2 cellular contexts compared by ENCODE assay signal in the genomic region with DNA sequence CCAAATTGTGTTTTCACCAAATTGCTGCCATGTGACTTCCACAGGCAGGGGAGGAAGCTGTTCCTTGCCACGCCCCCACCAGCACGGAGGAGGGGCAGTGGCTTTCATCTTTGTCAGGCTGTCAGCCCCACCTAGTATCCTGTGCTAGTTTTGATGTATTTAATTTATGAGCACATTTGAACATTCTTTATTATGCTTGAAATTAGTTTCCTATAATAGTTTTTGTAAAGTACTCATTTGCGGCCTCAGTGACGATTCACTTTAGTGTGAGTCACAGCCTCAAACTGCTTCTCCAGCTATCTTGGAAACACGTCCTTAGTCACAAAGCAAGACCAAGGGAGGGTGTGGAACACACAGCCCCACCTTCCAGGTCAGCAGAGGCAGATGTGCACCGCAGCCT.
TF ChIP-seq lines count a peak whose summit lies in the region.

No MANE protein-coding gene starts in this region.

TF ChIP-seq in IMR-90, 13 proteins besides CTCF, POLR2A, EP300 and RAD21:
- TF ChIP-seq CHD1 (IDR thresholded peaks at IDR 0.05; ENCODE audit: low read depth, low read length) = no peak

TF ChIP-seq in WTC11, 78 proteins besides CTCF, POLR2A, EP300 and RAD21:
- TF ChIP-seq, protein P1, sequence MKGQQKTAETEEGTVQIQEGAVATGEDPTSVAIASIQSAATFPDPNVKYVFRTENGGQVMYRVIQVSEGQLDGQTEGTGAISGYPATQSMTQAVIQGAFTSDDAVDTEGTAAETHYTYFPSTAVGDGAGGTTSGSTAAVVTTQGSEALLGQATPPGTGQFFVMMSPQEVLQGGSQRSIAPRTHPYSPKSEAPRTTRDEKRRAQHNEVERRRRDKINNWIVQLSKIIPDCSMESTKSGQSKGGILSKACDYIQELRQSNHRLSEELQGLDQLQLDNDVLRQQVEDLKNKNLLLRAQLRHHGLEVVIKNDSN (CRISPR knock-in tag; IDR thresholded peaks at IDR 0.05) = peak; percentile 43; the same call in 1 of the 2 replicates
- TF ChIP-seq, protein P2, sequence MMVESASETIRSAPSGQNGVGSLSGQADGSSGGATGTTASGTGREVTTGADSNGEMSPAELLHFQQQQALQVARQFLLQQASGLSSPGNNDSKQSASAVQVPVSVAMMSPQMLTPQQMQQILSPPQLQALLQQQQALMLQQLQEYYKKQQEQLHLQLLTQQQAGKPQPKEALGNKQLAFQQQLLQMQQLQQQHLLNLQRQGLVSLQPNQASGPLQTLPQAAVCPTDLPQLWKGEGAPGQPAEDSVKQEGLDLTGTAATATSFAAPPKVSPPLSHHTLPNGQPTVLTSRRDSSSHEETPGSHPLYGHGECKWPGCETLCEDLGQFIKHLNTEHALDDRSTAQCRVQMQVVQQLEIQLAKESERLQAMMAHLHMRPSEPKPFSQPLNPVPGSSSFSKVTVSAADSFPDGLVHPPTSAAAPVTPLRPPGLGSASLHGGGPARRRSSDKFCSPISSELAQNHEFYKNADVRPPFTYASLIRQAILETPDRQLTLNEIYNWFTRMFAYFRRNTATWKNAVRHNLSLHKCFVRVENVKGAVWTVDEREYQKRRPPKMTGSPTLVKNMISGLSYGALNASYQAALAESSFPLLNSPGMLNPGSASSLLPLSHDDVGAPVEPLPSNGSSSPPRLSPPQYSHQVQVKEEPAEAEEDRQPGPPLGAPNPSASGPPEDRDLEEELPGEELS (CRISPR knock-in tag; IDR thresholded peaks at IDR 0.05) = no peak
- TF ChIP-seq, protein P3, sequence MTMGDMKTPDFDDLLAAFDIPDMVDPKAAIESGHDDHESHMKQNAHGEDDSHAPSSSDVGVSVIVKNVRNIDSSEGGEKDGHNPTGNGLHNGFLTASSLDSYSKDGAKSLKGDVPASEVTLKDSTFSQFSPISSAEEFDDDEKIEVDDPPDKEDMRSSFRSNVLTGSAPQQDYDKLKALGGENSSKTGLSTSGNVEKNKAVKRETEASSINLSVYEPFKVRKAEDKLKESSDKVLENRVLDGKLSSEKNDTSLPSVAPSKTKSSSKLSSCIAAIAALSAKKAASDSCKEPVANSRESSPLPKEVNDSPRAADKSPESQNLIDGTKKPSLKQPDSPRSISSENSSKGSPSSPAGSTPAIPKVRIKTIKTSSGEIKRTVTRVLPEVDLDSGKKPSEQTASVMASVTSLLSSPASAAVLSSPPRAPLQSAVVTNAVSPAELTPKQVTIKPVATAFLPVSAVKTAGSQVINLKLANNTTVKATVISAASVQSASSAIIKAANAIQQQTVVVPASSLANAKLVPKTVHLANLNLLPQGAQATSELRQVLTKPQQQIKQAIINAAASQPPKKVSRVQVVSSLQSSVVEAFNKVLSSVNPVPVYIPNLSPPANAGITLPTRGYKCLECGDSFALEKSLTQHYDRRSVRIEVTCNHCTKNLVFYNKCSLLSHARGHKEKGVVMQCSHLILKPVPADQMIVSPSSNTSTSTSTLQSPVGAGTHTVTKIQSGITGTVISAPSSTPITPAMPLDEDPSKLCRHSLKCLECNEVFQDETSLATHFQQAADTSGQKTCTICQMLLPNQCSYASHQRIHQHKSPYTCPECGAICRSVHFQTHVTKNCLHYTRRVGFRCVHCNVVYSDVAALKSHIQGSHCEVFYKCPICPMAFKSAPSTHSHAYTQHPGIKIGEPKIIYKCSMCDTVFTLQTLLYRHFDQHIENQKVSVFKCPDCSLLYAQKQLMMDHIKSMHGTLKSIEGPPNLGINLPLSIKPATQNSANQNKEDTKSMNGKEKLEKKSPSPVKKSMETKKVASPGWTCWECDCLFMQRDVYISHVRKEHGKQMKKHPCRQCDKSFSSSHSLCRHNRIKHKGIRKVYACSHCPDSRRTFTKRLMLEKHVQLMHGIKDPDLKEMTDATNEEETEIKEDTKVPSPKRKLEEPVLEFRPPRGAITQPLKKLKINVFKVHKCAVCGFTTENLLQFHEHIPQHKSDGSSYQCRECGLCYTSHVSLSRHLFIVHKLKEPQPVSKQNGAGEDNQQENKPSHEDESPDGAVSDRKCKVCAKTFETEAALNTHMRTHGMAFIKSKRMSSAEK (CRISPR knock-in tag; IDR thresholded peaks at IDR 0.05; ENCODE audit: borderline replicate concordance) = no peak
